Comparison of ENCODE assay signal across 1 cellular context in genomic region chr7:75993689-75994387, GRCh38.
TF ChIP-seq lines count a peak whose summit lies in the region.

No MANE protein-coding gene starts in this region.

TF ChIP-seq in HEK293, 187 proteins besides CTCF, POLR2A, EP300 and RAD21 (continued from another document):
- TF ChIP-seq PRDM2 (tag by site-specific recombination; IDR thresholded peaks at IDR 0.05; ENCODE audit: borderline replicate concordance) = no peak
- no peak for TF ChIP-seq ZNF585B (tag by site-specific recombination; IDR thresholded peaks at IDR 0.05)
- TF ChIP-seq ZNF426 (tag by site-specific recombination; IDR thresholded peaks at IDR 0.05) = no peak
- TF ChIP-seq ZNF701 (tag by site-specific recombination; IDR thresholded peaks at IDR 0.05) = no peak
- no peak for TF ChIP-seq ZBTB17 (tag by site-specific recombination; IDR thresholded peaks at IDR 0.05)
- no peak for TF ChIP-seq WT1 (tag by site-specific recombination; IDR thresholded peaks at IDR 0.05)
- no peak for TF ChIP-seq TRIM28 (IDR thresholded peaks at IDR 0.05; ENCODE audit: borderline replicate concordance, low read length)
- TF ChIP-seq ZNF302 (tag by site-specific recombination; IDR thresholded peaks at IDR 0.05; ENCODE audit: low read depth) = no peak
- TF ChIP-seq ZNF488 (tag by site-specific recombination; IDR thresholded peaks at IDR 0.05) = no peak
